ENCODE assay signal across 17 cellular contexts in genomic region chr2:237557633-237558015, GRCh38. TPM values are rescaled to one million over a fixed set of nuclear protein-coding genes. Genes with fewer than 3 reads are reported as not detected.
DNase-seq lines count a peak whose midpoint lies in the region; ATAC-seq and TF ChIP-seq lines count a peak whose summit lies in the region.
"Had no signal": no experiment of that assay in that cellular context is flagged by ENCODE, and none has a peak within 500 bp of the region (broad histone marks: within the 10 kb centered on the region; RNA-seq: fewer than 3 reads in every experiment).

No MANE protein-coding gene starts in this region.

- peak; percentile 32 for ATAC-seq in GM18505 (IDR thresholded peaks at IDR 0.05; ENCODE audit: unreplicated experiment)
- peak; percentile 22 for ATAC-seq in GM19397 (IDR thresholded peaks at IDR 0.05; ENCODE audit: unreplicated experiment)
- peak; percentile 24 for ATAC-seq in HG02943 (IDR thresholded peaks at IDR 0.05; ENCODE audit: low read depth, unreplicated experiment)
- ATAC-seq in HG03139 (IDR thresholded peaks at IDR 0.05; ENCODE audit: unreplicated experiment) = no peak
- ATAC-seq: CD8-positive, alpha-beta T cell; pancreas; WTC11 had no signal

- TF ChIP-seq POLR2A in GM18505 (IDR thresholded peaks at IDR 0.05; ENCODE audit: borderline replicate concordance, extremely low read depth, insufficient read depth, insufficient read length) (no peak), tibial nerve (IDR thresholded peaks at IDR 0.05) (no peak)

- H3K36me3 ChIP-seq in tibial nerve = peaks cover 0 to 34% (median 0%) of the 10 kb centered on the region in 3 donors
- H3K36me3 ChIP-seq: pancreas had no signal

- TF ChIP-seq EP300 in tibial nerve (IDR thresholded peaks at IDR 0.05) = no peak

- no peak for TF ChIP-seq CTCF in tibial nerve (IDR thresholded peaks at IDR 0.05)

- POLR2A ChIA-PET in HEK293T (lab: Yijun Ruan, JAX) = no interaction called here

- H3K27ac ChIP-seq in tibial nerve = no peak overlapping the region
- H3K27ac ChIP-seq: pancreas had no signal

- peaks cover 0 to 28% (median 8%) of the 10 kb centered on the region in 4 donors for H3K9me3 ChIP-seq in tibial nerve

- DNase-seq in RPMI7951 (ENCODE audit: low read depth) = peak; percentile 79
- DNase-seq in tibial nerve (ENCODE audit: low spot score in 2 of 2) = no peak
- DNase-seq in NCI-H2107 (lab: John Stamatoyannopoulos, UW) = no peak
- no peak for DNase-seq in HEK293T (ENCODE audit: extremely low spot score)
- DNase-seq: CD8-positive, alpha-beta T cell; foreskin melanocyte; left cardiac atrium; pancreas; SHP77 treated with DMSO at 0.1 percent for 48 hours had no signal

- no peaks in the 10 kb centered on the region for H3K27me3 ChIP-seq in tibial nerve
- H3K27me3 ChIP-seq: pancreas had no signal

- 54 to 62% methylated on average over 4 of the region's 4 CpGs for WGBS in tibial nerve, 2 donors

- H3K4me1 ChIP-seq in tibial nerve = peaks cover 0 to 10% (median 0%) of the 10 kb centered on the region in 4 donors
- H3K4me1 ChIP-seq: pancreas had no signal

- CTCF ChIA-PET in HEK293T (lab: Yijun Ruan, JAX) = interaction anchor here (0.8 kb wide), 1 partner anchor 100 kb away, joined by 3 read pairs; no protein-coding TSS in a partner anchor

- no peak overlapping the region for H3K4me3 ChIP-seq in tibial nerve
- H3K4me3 ChIP-seq: pancreas had no signal

TF ChIP-seq in HEK293T, 16 proteins besides CTCF, POLR2A, EP300 and RAD21:
- no peak for TF ChIP-seq FOXM1 (IDR thresholded peaks at IDR 0.05; ENCODE audit: borderline replicate concordance)
- TF ChIP-seq ZNF384 (IDR thresholded peaks at IDR 0.05) = no peak
- no peak for TF ChIP-seq CTBP1 (IDR thresholded peaks at IDR 0.05; ENCODE audit: borderline replicate concordance)
- TF ChIP-seq L3MBTL2 (conservative IDR thresholded peaks at IDR 0.05) = no peak
- no peak for TF ChIP-seq BHLHE40 (IDR thresholded peaks at IDR 0.05; ENCODE audit: borderline replicate concordance)
- TF ChIP-seq SP1 (IDR thresholded peaks at IDR 0.05) = no peak
- TF ChIP-seq FOXA1 (IDR thresholded peaks at IDR 0.05) = no peak

RNA-seq across cellular contexts. Expression of gene PRLH, which starts 8.8 kb away (rescaled TPM):
- total RNA-seq in RPMI7951 (2014; rRNA removed; shearing (Covaris generic)) = not detected in 2 replicates
- not detected for total RNA-seq in tibial nerve
- total RNA-seq: activated naive CD8-positive, alpha-beta T cell treated with anti-CD3 and anti-CD28 coated beads for 36 hours; CD8-positive, alpha-beta T cell; dermis microvascular lymphatic vessel endothelial cell; left cardiac atrium; pancreas; subcutaneous adipose tissue; WTC11 had no signal

RNA-seq across cellular contexts. Expression of gene RAB17, which starts 32.9 kb away (rescaled TPM):
- 3.6 and 4.5 TPM in 2 replicates for total RNA-seq in RPMI7951 (2014; rRNA removed; shearing (Covaris generic))
- total RNA-seq in tibial nerve = 1 to 10 TPM in 1 of 4 donors, under 1 TPM in 1, not detected in 2; 0.63 to 2.1 TPM
- total RNA-seq: CD8-positive, alpha-beta T cell had no signal
